In the genomic region with DNA sequence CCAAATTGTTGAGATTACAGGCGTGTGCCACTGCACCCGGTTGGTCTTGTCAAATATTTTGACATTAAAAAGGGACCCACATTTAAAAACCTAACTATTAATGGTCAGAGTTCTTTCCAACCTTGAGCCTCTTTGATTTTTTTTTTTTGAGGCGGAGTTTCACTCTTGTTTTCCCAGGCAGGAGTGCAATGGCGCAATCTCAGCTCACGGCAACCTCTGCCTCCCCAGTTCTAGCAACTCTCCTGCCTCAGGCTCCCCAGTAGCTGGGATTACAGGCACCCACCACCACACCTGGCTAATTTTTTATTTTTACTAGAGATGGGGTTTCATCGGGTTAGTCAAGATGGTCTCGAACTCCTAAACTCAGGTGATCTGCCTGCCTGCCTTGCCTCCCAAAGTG, we compare ENCODE assay signal across 23 cellular contexts.
"Had no signal": no experiment of that assay in that cellular context is flagged by ENCODE, and none has a peak within 500 bp of the region (broad histone marks: within the 10 kb centered on the region; RNA-seq: fewer than 3 reads in every experiment).

No MANE protein-coding gene starts in this region.

- H3K4me2 ChIP-seq: hepatocyte had no signal

- H3K9me3 ChIP-seq: lower lobe of right lung, pancreas, prostate gland, sigmoid colon, transverse colon, upper lobe of left lung, vagina had no signal

- H3K4me3 ChIP-seq: hepatocyte, lower lobe of right lung, pancreas, prostate gland, sigmoid colon, spleen, transverse colon, upper lobe of left lung, vagina had no signal

- H3K27ac ChIP-seq: hepatocyte, lower lobe of right lung, pancreas, sigmoid colon, spleen, transverse colon, upper lobe of left lung, vagina had no signal

- H3K36me3 ChIP-seq: lower lobe of right lung, pancreas, prostate gland, sigmoid colon, transverse colon, upper lobe of left lung, vagina had no signal

- H3K27me3 ChIP-seq: hepatocyte, pancreas, sigmoid colon, spleen, transverse colon, upper lobe of left lung, vagina had no signal

- H2AFZ ChIP-seq: hepatocyte had no signal

- DNase-seq: islet precursor cell; left ventricle myocardium superior; lower lobe of right lung; mammary epithelial cell; mesenchymal stem cell; naive thymus-derived CD8-positive, alpha-beta T cell; nucleus accumbens; pancreas; posterior cingulate gyrus; retina; right cardiac atrium; sigmoid colon; small intestine; spleen; stimulated activated CD4-positive, alpha-beta T cell treated with anti-CD3 and anti-CD28 coated beads, Interleukin-4, amount 100 ng/mL, for 24 hours; stimulated activated naive CD4-positive, alpha-beta T cell treated with Interleukin-2 at 50 U/mL for 16 hours; stimulated activated naive CD8-positive, alpha-beta T cell treated with anti-CD3 and anti-CD28 coated beads, Interleukin-15, amount 100 ng/mL, for 72 hours; substantia nigra; transverse colon; upper lobe of left lung had no signal

- FAIRE-seq: pancreas, small intestine had no signal
